ENCODE assay signal across 15 cellular contexts in the genomic region with DNA sequence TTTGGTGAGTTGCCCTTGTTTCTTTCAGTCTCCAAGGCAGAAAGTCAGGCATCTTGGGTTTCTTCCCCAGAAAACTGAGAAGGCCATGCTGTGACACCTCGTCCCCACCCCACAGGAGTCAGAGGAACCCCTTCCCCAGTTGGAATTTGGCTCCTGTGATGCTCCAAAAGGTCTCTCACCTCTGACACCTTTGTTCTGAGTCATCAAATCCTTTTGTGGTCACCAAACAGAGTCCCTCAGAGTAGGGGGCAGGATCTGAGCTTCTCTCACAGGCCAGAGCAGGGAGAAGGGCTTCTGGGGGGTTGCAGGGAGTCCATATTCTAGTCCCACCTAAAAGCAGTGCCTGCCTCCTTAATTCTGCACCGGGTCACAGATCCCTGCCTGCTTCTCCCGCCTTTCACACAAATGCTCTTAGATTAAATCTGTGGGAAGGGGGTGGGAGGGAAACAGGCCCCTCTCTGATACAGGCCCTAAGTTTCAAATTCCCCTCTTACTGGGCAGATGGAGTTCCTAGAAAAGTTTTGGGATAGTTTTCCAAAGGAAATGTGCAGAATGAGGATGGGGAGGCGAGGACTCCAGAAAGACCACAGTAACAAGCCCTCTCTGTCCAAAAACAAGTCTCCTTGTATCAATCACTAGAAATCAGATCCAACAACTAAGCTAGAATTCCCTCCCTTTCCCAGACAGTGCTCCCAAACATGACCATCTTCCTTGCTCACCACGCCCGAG. TPM values are rescaled to one million over a fixed set of nuclear protein-coding genes. Genes with fewer than 3 reads are reported as not detected.
A peak's percentile ranks its signal among the peaks of the same experiment; 100 is the strongest.
DNase-seq lines count a peak whose midpoint lies in the region; ATAC-seq and TF ChIP-seq lines count a peak whose summit lies in the region.
"Had no signal": no experiment of that assay in that cellular context is flagged by ENCODE, and none has a peak within 500 bp of the region (broad histone marks: within the 10 kb centered on the region; RNA-seq: fewer than 3 reads in every experiment).

No MANE protein-coding gene starts in this region.

- TF ChIP-seq POLR2A in HCT116 (IDR thresholded peaks at IDR 0.05; ENCODE audit: borderline replicate concordance, extremely low read depth, insufficient read depth, insufficient read length) = no peak

- H3K4me3 Mint-ChIP-seq in T-helper 1 cell treated with Interleukin-12 subunit alpha and Interleukin-12 subunit beta and Interleukin-4 antibody, amounts not matched to agents 30 μg/mL and 1 μg/mL, for 36 hours = peak overlapping the region; percentile 52
- peak overlapping the region; percentile 70 for H3K4me3 Mint-ChIP-seq in chondrocyte (ENCODE audit: unreplicated experiment)

- peak overlapping the region; percentile 77 for H3K23ac ChIP-seq in neuronal stem cell (ENCODE audit: low read depth, low read length, poor library complexity)

- H3K4ac ChIP-seq in neuronal stem cell (ENCODE audit: low read length) = no peak overlapping the region

- POLR2A ChIA-PET in HCT116 (lab: Charles Lee) = interaction anchor here (1.5 kb wide), 1 partner anchor 31 kb away, joined by 6 read pairs; no protein-coding TSS in a partner anchor

- no peak for DNase-seq in T-helper 1 cell
- no peak for DNase-seq in HCT116 (ENCODE audit: low read depth, low spot score)
- DNase-seq in chondrocyte (ENCODE audit: low spot score) = no peak
- no peak for DNase-seq in neuronal stem cell (ENCODE audit: low spot score)
- no peak for DNase-seq in NCI-H524 (lab: John Stamatoyannopoulos, UW)
- DNase-seq in NK-92 (lab: John Stamatoyannopoulos, UW; ENCODE audit: unreplicated experiment) = no peak
- DNase-seq in D341Med (ENCODE audit: low spot score) = no peak
- DNase-seq: activated CD8-positive, alpha-beta memory T cell treated with anti-CD3 and anti-CD28 coated beads, Interleukin-2, amount 10 ng/mL, durations not matched to agents 7 days and 5 days; brain microvascular endothelial cell; DMS79; hippocampal formation; thyroid gland had no signal

- no peak overlapping the region for H3K14ac ChIP-seq in neuronal stem cell (ENCODE audit: low read length)

- no peak overlapping the region for H3K27ac Mint-ChIP-seq in T-helper 1 cell treated with Interleukin-12 subunit alpha and Interleukin-12 subunit beta and Interleukin-4 antibody, amounts not matched to agents 30 μg/mL and 1 μg/mL, for 36 hours
- no peak overlapping the region for H3K27ac Mint-ChIP-seq in chondrocyte (ENCODE audit: unreplicated experiment)
- H3K27ac Mint-ChIP-seq: activated CD8-positive, alpha-beta memory T cell treated with anti-CD3 and anti-CD28 coated beads, Interleukin-2, amount 10 ng/mL, durations not matched to agents 7 days and 5 days had no signal

- CTCF ChIA-PET in HCT116 (lab: Charles Lee) = interaction anchor here (1.0 to 2.2 kb wide), 9 partner anchors 16 to 345 kb away, joined by 3 to 12 read pairs (median 5); partner anchors contain the start of gene ATP5MC1

- no peaks in the 10 kb centered on the region for H3K9me3 ChIP-seq in HCT116 (ENCODE audit: control insufficient read depth in 1 of 2, insufficient read depth in 1 of 2, low read depth in 1 of 2, low read length in 2 of 2)
- no peaks in the 10 kb centered on the region for H3K9me3 ChIP-seq in neuronal stem cell (replicated peaks in 1 of 2; ENCODE audit: control insufficient read depth in 2 of 2, insufficient read depth in 1 of 2, low read depth in 1 of 2, low read length in 2 of 2)
- H3K9me3 ChIP-seq: thyroid gland had no signal

- no peaks in the 10 kb centered on the region for H4K20me1 ChIP-seq in HCT116 (ENCODE audit: insufficient read depth)

- H3K36me3 Mint-ChIP-seq in T-helper 1 cell treated with Interleukin-12 subunit alpha and Interleukin-12 subunit beta and Interleukin-4 antibody, amounts not matched to agents 30 μg/mL and 1 μg/mL, for 36 hours (ENCODE audit: low read depth) = peaks cover 6% of the 10 kb centered on the region
- H3K36me3 Mint-ChIP-seq in chondrocyte (ENCODE audit: low read depth) = no peaks in the 10 kb centered on the region
- H3K36me3 Mint-ChIP-seq: activated CD8-positive, alpha-beta memory T cell treated with anti-CD3 and anti-CD28 coated beads, Interleukin-2, amount 10 ng/mL, durations not matched to agents 7 days and 5 days had no signal

- H2AFZ ChIP-seq in HCT116 (ENCODE audit: low read depth, low read length, poor library complexity, severe bottlenecking) (no peak overlapping the region), neuronal stem cell (ENCODE audit: low read length) (no peak overlapping the region)

- H2BK15ac ChIP-seq in neuronal stem cell (ENCODE audit: low read length) = peak overlapping the region; percentile 51

- no peak overlapping the region for H2AK5ac ChIP-seq in neuronal stem cell (ENCODE audit: low read depth, low read length)

- H3K4me2 ChIP-seq in HCT116 (ENCODE audit: low read length) (peak overlapping the region; percentile 97), neuronal stem cell (ENCODE audit: insufficient read depth, low read length, poor library complexity, severe bottlenecking) (no peak overlapping the region)

- TSS peak; percentile 64 for BruUV-seq in HCT116 (replicated peaks; lab: Mats Ljungman, UMichigan)

- H3K18ac ChIP-seq in neuronal stem cell (ENCODE audit: low read length) = no peak overlapping the region

- H4K91ac ChIP-seq in neuronal stem cell (ENCODE audit: low read depth, low read length, poor library complexity) = no peak overlapping the region

- H2BK12ac ChIP-seq in neuronal stem cell (ENCODE audit: low read length) = no peak overlapping the region

- H3K36me3 ChIP-seq in HCT116 (ENCODE audit: control insufficient read depth in 1 of 2, insufficient read depth in 2 of 2, low read length in 2 of 2) (no peaks in the 10 kb centered on the region), neuronal stem cell (replicated peaks in 1 of 2; ENCODE audit: control insufficient read depth in 2 of 2, insufficient read depth in 2 of 2, low read length in 2 of 2) (no peaks in the 10 kb centered on the region)
- H3K36me3 ChIP-seq: brain microvascular endothelial cell, thyroid gland had no signal

- no peaks in the 10 kb centered on the region for H3K9me3 Mint-ChIP-seq in T-helper 1 cell treated with Interleukin-12 subunit alpha and Interleukin-12 subunit beta and Interleukin-4 antibody, amounts not matched to agents 30 μg/mL and 1 μg/mL, for 36 hours
- no peaks in the 10 kb centered on the region for H3K9me3 Mint-ChIP-seq in chondrocyte (ENCODE audit: low read depth)

- H3K27me3 ChIP-seq in HCT116 (ENCODE audit: insufficient read depth, low read length) (no peaks in the 10 kb centered on the region), neuronal stem cell (ENCODE audit: control insufficient read depth in 3 of 3, insufficient read depth in 3 of 3, low read depth in 1 of 3, low read length in 3 of 3) (peaks cover 22 to 71% (median 66%) of the 10 kb centered on the region in 3 experiments)

- intact Hi-C loops in HCT116 (cut with micrococcal nuclease) = loop anchor here (5.0 to 10.0 kb wide), 4 partner anchors 37 to 274 kb away; no protein-coding TSS in a partner anchor

- RAD21 ChIA-PET in HCT116 (lab: Charles Lee; ENCODE audit: low non-redundant PET in 1 of 2, low total read pairs in 2 of 2, uncharacterized antibody in 2 of 2, unreplicated experiment in 2 of 2) = no interaction called here

- no CpG with 5 or more reads among the region's 6 CpGs for WGBS in neuronal stem cell (ENCODE audit: extremely low coverage in 2 of 2, insufficient read length in 2 of 2, insufficient replicate concordance in 1 of 2), 2 donors

- peaks cover 23% of the 10 kb centered on the region for H3K4me1 Mint-ChIP-seq in T-helper 1 cell treated with Interleukin-12 subunit alpha and Interleukin-12 subunit beta and Interleukin-4 antibody, amounts not matched to agents 30 μg/mL and 1 μg/mL, for 36 hours (ENCODE audit: low read depth)
- H3K4me1 Mint-ChIP-seq in chondrocyte (ENCODE audit: low read depth) = peaks cover 9% of the 10 kb centered on the region

- no peak overlapping the region for H3K9ac ChIP-seq in HCT116 (ENCODE audit: low read length)
- H3K9ac ChIP-seq in neuronal stem cell (ENCODE audit: low read depth, low read length, poor library complexity) = no peak overlapping the region

- H3K27me3 Mint-ChIP-seq in T-helper 1 cell treated with Interleukin-12 subunit alpha and Interleukin-12 subunit beta and Interleukin-4 antibody, amounts not matched to agents 30 μg/mL and 1 μg/mL, for 36 hours (ENCODE audit: low read depth) = peaks cover 43% of the 10 kb centered on the region
- peaks cover 28% of the 10 kb centered on the region for H3K27me3 Mint-ChIP-seq in chondrocyte (ENCODE audit: low read depth)

- TF ChIP-seq CTCF in HCT116 (IDR thresholded peaks at IDR 0.05 in 2 of 3, conservative IDR thresholded peaks at IDR 0.05 in 1 of 3; ENCODE audit: borderline replicate concordance in 1 of 3, insufficient read depth in 1 of 3, low read depth in 2 of 3, low read length in 2 of 3) (no peak), chondrocyte (IDR thresholded peaks at IDR 0.05) (no peak)

- no peak overlapping the region for H2BK120ac ChIP-seq in neuronal stem cell (ENCODE audit: low read depth, low read length)

- H3K4me3 ChIP-seq in HCT116 (replicated peaks in 1 of 2; ENCODE audit: low read depth in 1 of 2, low read length in 2 of 2) = peak overlapping the region in 1 of 2 experiments; percentile 66; a peak in 1 of 4 replicates
- H3K4me3 ChIP-seq in neuronal stem cell (ENCODE audit: low read length in 2 of 2) = no peak overlapping the region

- H3K79me2 ChIP-seq in HCT116 (ENCODE audit: insufficient read depth, low read length) = no peaks in the 10 kb centered on the region

- H2BK5ac ChIP-seq in neuronal stem cell (ENCODE audit: low read length) = no peak overlapping the region

- H3K27ac ChIP-seq in HCT116 (ENCODE audit: low read depth, low read length) (no peak overlapping the region), neuronal stem cell (replicated peaks; ENCODE audit: low read length) (no peak overlapping the region)
- H3K27ac ChIP-seq: brain microvascular endothelial cell, thyroid gland had no signal

- no peak overlapping the region for H4K8ac ChIP-seq in neuronal stem cell (ENCODE audit: low read depth, low read length)

- no peak for ATAC-seq in HCT116
- ATAC-seq: activated CD8-positive, alpha-beta memory T cell treated with anti-CD3 and anti-CD28 coated beads, Interleukin-2, amount 10 ng/mL, durations not matched to agents 7 days and 5 days had no signal

- no peak for TF ChIP-seq RAD21 in HCT116 (IDR thresholded peaks at IDR 0.05; ENCODE audit: low read depth)

- H3K4me1 ChIP-seq in HCT116 (ENCODE audit: control insufficient read depth in 1 of 2, insufficient read depth in 2 of 2, low read length in 2 of 2) = peaks cover 0 to 33% of the 10 kb centered on the region in 2 experiments; a peak in 3 of 4 replicates
- peaks cover 4 to 8% of the 10 kb centered on the region in 2 donors for H3K4me1 ChIP-seq in neuronal stem cell (ENCODE audit: control insufficient read depth in 2 of 2, insufficient read depth in 1 of 2, low read depth in 1 of 2, low read length in 2 of 2)

- H3K79me1 ChIP-seq in neuronal stem cell (ENCODE audit: low read depth, low read length) = no peaks in the 10 kb centered on the region

- no peaks in the 10 kb centered on the region for H3K9me2 ChIP-seq in HCT116 (ENCODE audit: insufficient read depth)

RNA-seq across cellular contexts. Expression of gene PHOSPHO1, which starts 1.3 kb away (rescaled TPM):
- total RNA-seq in HCT116 (2021; ENCODE audit: unreplicated experiment) = 3.0 TPM
- polyA plus RNA-seq in HCT116 (2012) = 1.4 and 2.0 TPM in 2 replicates
- total RNA-seq in chondrocyte = 0.36 TPM in 1 of 3 replicates, not detected in the others
- 0.10 TPM for polyA plus RNA-seq in neuronal stem cell (2013, experiment 1 of 2)
- 0.07 TPM for polyA plus RNA-seq in neuronal stem cell (2013, experiment 2 of 2)
- total RNA-seq: activated CD8-positive, alpha-beta memory T cell treated with anti-CD3 and anti-CD28 coated beads, Interleukin-2, amount 10 ng/mL, durations not matched to agents 7 days and 5 days; epithelial cell of proximal tubule had no signal

RNA-seq across cellular contexts. Expression of gene ABI3, which starts 18.7 kb away (rescaled TPM):
- total RNA-seq in HCT116 (2021; ENCODE audit: unreplicated experiment) (0.12 TPM), chondrocyte (not detected in 3 replicates)
- polyA plus RNA-seq in HCT116 (2012) = 0.05 and 0.11 TPM in 2 replicates
- polyA plus RNA-seq in neuronal stem cell (2013, experiment 1 of 2) = 0.22 TPM
- 0.22 TPM for polyA plus RNA-seq in neuronal stem cell (2013, experiment 2 of 2)

RNA-seq across cellular contexts. Expression of gene GNGT2, which starts 18.9 kb away (rescaled TPM):
- total RNA-seq in HCT116 (2021; ENCODE audit: unreplicated experiment) (not detected), chondrocyte (not detected in 3 replicates)
- polyA plus RNA-seq in HCT116 (2012) = not detected in 2 replicates
- polyA plus RNA-seq in neuronal stem cell (2013, experiment 1 of 2) = 0.08 TPM
- polyA plus RNA-seq in neuronal stem cell (2013, experiment 2 of 2) = 0.11 TPM
- total RNA-seq: A172 had no signal
